8 cellular contexts compared by ENCODE assay signal in the genomic region with DNA sequence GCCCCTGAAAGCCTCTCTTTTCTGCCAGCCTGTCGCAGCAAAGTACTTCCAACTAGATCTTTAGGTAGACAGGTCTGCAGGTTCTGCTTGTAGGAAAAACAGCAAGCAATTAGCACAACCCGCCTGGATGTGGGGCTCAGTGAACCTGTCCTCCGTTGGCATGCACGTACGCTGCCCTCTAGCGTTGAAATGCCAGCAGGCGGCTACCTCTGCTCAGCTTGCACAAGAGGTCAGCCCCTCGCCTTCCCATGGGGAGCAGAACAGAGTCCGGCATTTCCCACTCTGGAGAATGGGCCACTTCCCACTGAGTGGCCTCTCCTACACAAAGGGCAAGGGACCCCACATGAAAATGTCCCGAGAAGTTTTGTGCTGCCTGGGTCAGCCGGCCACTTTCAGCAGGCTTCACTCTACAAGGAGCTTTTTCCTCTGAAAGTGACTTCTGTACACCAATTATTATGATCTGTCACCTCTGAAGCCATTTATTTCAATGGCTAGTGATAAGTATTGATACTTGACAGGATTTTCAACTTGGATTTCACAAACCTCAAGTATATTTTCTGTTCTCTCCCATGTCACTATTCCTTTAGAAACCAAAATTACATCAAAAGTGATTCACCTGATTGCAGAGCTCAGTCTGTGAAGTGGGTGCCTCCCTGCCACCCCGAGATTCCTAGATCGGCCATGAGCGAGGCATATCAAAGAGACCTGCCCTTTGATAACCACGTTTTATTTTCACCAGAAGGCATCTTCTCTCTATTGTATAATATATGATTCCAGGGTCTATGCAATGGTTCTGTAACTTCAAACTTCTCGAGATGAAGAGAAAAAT. TPM values are rescaled to one million over a fixed set of nuclear protein-coding genes. Genes with fewer than 3 reads are reported as not detected.
DNase-seq lines count a peak whose midpoint lies in the region; ATAC-seq, FAIRE-seq and TF ChIP-seq lines count a peak whose summit lies in the region.

No MANE protein-coding gene starts in this region.

- H2AFZ ChIP-seq in astrocyte (ENCODE audit: low read depth, low read length) (no peak overlapping the region), hepatocyte (no peak overlapping the region)

- no peak overlapping the region for H3K4me3 Mint-ChIP-seq in astrocyte (ENCODE audit: unreplicated experiment)

- H3K4me2 ChIP-seq in astrocyte (ENCODE audit: low read length) (no peak overlapping the region), hepatocyte (no peak overlapping the region)

- no peaks in the 10 kb centered on the region for H3K36me3 ChIP-seq in astrocyte (ENCODE audit: insufficient read depth, low read length)
- no peaks in the 10 kb centered on the region for H3K36me3 ChIP-seq in hepatocyte (replicated peaks; ENCODE audit: insufficient read depth, low read depth)
- H3K36me3 ChIP-seq in skeletal muscle tissue (ENCODE audit: control insufficient read depth in 3 of 3, insufficient read depth in 3 of 3, low read length in 3 of 3) = no peaks in the 10 kb centered on the region

- H3K4me3 ChIP-seq in astrocyte (ENCODE audit: insufficient read depth, low read depth, low read length) (no peak overlapping the region), hepatocyte (no peak overlapping the region), skeletal muscle tissue (ENCODE audit: low read length in 3 of 3) (no peak overlapping the region)

- TF ChIP-seq CTCF in astrocyte (IDR thresholded peaks at IDR 0.05; ENCODE audit: insufficient read depth, low read depth, low read length) (peak; percentile 84), hepatocyte (IDR thresholded peaks at IDR 0.05; ENCODE audit: poor library complexity) (peak; percentile 81)

- H3K9me3 ChIP-seq in astrocyte (ENCODE audit: insufficient read depth, low read depth, low read length) (no peaks in the 10 kb centered on the region), hepatocyte (ENCODE audit: low read depth) (no peaks in the 10 kb centered on the region), skeletal muscle tissue (ENCODE audit: control insufficient read depth in 3 of 3, low read length in 3 of 3) (no peaks in the 10 kb centered on the region)

- H3K27ac Mint-ChIP-seq in astrocyte (ENCODE audit: unreplicated experiment) = no peak overlapping the region

- H3K9me2 ChIP-seq in hepatocyte (replicated peaks; ENCODE audit: insufficient read depth) = no peaks in the 10 kb centered on the region

- no peaks in the 10 kb centered on the region for H3K36me3 Mint-ChIP-seq in astrocyte (ENCODE audit: low read depth, unreplicated experiment)

- no peaks in the 10 kb centered on the region for H3K27me3 Mint-ChIP-seq in astrocyte (ENCODE audit: low read depth, unreplicated experiment)

- H3K4me1 Mint-ChIP-seq in astrocyte (ENCODE audit: low read depth, unreplicated experiment) = peaks cover 26% of the 10 kb centered on the region

- H4K20me1 ChIP-seq in astrocyte (ENCODE audit: insufficient read depth, low read length) (no peaks in the 10 kb centered on the region), hepatocyte (ENCODE audit: insufficient read depth, poor library complexity, severe bottlenecking) (no peaks in the 10 kb centered on the region)

- H3K9ac ChIP-seq in astrocyte (ENCODE audit: low read length) (no peak overlapping the region), skeletal muscle tissue (ENCODE audit: low read depth in 1 of 3, low read length in 3 of 3) (no peak overlapping the region)

- H3K4me1 ChIP-seq in astrocyte (ENCODE audit: insufficient read depth, low read length) (peaks cover 19% of the 10 kb centered on the region), hepatocyte (ENCODE audit: insufficient read depth) (peaks cover 9% of the 10 kb centered on the region), skeletal muscle tissue (ENCODE audit: control insufficient read depth in 3 of 3, insufficient read depth in 3 of 3, low read length in 3 of 3) (peaks cover 32 to 48% (median 41%) of the 10 kb centered on the region in 3 donors)

- peak; percentile 37 to 77 for DNase-seq in NCI-H526 (lab: John Stamatoyannopoulos, UW)
- DNase-seq in NCI-H526 treated with DMSO at 0.1 percent for 48 hours (lab: John Stamatoyannopoulos, UW) = no peak
- DNase-seq in M059J (ENCODE audit: low read depth) = peak; percentile 64
- peak in 4 of 5 donors; percentile 14 to 63 (median 28) for DNase-seq in T-helper 1 cell
- peak; percentile 64 for DNase-seq in astrocyte (ENCODE audit: low read depth)
- DNase-seq in hepatocyte (ENCODE audit: low spot score) = peak; percentile 88

- ATAC-seq in GM19455 (IDR thresholded peaks at IDR 0.05; ENCODE audit: unreplicated experiment) = no peak

- no peak for FAIRE-seq in astrocyte (lab: Jason Lieb, UNC)

- H3K27ac ChIP-seq in astrocyte (ENCODE audit: low read depth, low read length) (no peak overlapping the region), hepatocyte (no peak overlapping the region), skeletal muscle tissue (ENCODE audit: low read depth, low read length) (peak overlapping the region; percentile 84)

- WGBS in hepatocyte (ENCODE audit: low lambda C conversion rate, missing lambda C conversion rate) = 43% methylated on average over 16 of the region's 16 CpGs

- H3K27me3 ChIP-seq in astrocyte (ENCODE audit: insufficient read depth, low read length) (no peaks in the 10 kb centered on the region), hepatocyte (no peaks in the 10 kb centered on the region), skeletal muscle tissue (ENCODE audit: control insufficient read depth in 3 of 3, insufficient read depth in 3 of 3, low read length in 3 of 3) (no peaks in the 10 kb centered on the region)

- peaks cover 2% of the 10 kb centered on the region for H3K9me3 Mint-ChIP-seq in astrocyte (ENCODE audit: unreplicated experiment)

- H3K79me2 ChIP-seq in astrocyte (ENCODE audit: insufficient read depth, low read length) (no peaks in the 10 kb centered on the region), hepatocyte (no peaks in the 10 kb centered on the region)

RNA-seq across cellular contexts. Expression of a gene that starts 56.7 kb away (rescaled TPM):
- not detected in 2 replicates for total RNA-seq in M059J (2014; rRNA removed; shearing (Covaris generic))
- total RNA-seq in astrocyte = 27.3 and 29.0 TPM in 2 replicates
- 11.0 and 12.8 TPM in 2 replicates for total RNA-seq in hepatocyte
- 7.0 and 9.2 TPM in 2 replicates for polyA plus RNA-seq in hepatocyte
- 19.8 TPM for total RNA-seq in skeletal muscle tissue

Comparison
In these comparisons a context has a peak if more than half of its experiments do, and no peak if none do; other contexts are left out.
1. RNA of a gene that starts 56.7 kb away (total RNA-seq): 27.3 to 29.0 TPM in astrocyte, 19.8 TPM in skeletal muscle tissue (single experiment) and 11.0 to 12.8 TPM in hepatocyte; not detected in M059J; every median in the first group is over 10 times any median in the second.